In the genomic region with DNA sequence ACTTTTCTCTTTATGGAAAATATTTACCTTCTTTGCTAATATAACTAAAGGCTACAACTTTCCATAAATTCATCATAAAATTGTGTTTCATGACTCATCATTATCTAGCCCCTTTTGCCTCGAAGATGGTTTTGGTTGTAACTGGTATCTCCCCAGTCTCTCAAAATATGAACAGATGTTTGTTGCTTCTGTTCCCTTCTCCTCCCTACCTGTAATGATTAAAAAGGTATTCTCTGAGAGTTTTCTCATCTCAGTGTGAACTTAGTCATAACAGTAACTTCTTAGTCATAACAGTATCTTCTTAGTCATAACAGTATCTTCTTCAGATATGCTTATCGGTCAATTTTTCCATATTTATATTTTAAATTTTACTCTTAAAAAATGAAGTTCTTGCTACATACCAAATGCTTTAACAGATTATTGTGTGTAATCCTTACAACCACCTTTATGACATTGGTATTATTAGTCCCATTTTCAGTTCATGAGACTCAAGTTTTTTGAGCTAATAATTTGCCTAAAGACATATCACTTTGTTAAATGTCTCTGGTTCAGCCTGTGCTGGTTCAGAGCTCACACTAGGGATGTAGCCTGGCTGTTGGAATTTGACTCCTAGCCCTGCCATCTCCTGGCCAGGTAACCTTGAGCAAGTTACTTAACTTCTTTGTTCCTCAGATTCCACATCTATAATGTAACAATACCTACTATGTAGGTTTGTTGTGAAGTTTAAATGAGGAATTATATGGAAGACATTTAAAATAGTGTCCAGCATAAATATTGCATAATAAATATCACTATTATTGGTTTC, we compare ENCODE assay signal across 10 cellular contexts. TPM values are rescaled to one million over a fixed set of nuclear protein-coding genes. Genes with fewer than 3 reads are reported as not detected.
A peak's percentile ranks its signal among the peaks of the same experiment; 100 is the strongest.
DNase-seq lines count a peak whose midpoint lies in the region; ATAC-seq and TF ChIP-seq lines count a peak whose summit lies in the region.
"Had no signal": no experiment of that assay in that cellular context is flagged by ENCODE, and none has a peak within 500 bp of the region (broad histone marks: within the 10 kb centered on the region; RNA-seq: fewer than 3 reads in every experiment).

No MANE protein-coding gene starts in this region.

- H3K4me1 ChIP-seq in foreskin keratinocyte (peaks cover 3% of the 10 kb centered on the region), upper lobe of right lung (no peaks in the 10 kb centered on the region)

- DNase-seq in foreskin keratinocyte (peak; percentile 40 to 51), GF-D8 (lab: John Stamatoyannopoulos, UW) (no peak), upper lobe of right lung (no peak)
- DNase-seq in CD4-positive, alpha-beta T cell, result no peak
- DNase-seq: esophagus squamous epithelium; Right ventricle myocardium superior; stimulated activated CD4-positive, alpha-beta T cell treated with anti-CD3 and anti-CD28 coated beads, Interleukin-12 subunit alpha, Interleukin-12 subunit beta, amount 100 ng/mL, for 4 hours had no signal

- no peaks in the 10 kb centered on the region for H3K36me3 Mint-ChIP-seq in CD4-positive, alpha-beta T cell (ENCODE audit: low read depth)

- no peak overlapping the region for H3K4me3 ChIP-seq in upper lobe of right lung
- H3K4me3 ChIP-seq: esophagus squamous epithelium had no signal

- CTCF ChIA-PET in CD4-positive, alpha-beta T cell (lab: Charles Lee), result no interaction called here

- ATAC-seq in GM18870 (IDR thresholded peaks at IDR 0.05; ENCODE audit: unreplicated experiment), result peak; percentile 92
- peak; percentile 93 for ATAC-seq in GM21576 (IDR thresholded peaks at IDR 0.05; ENCODE audit: unreplicated experiment)
- ATAC-seq in HG03342 (IDR thresholded peaks at IDR 0.05; ENCODE audit: unreplicated experiment), result peak; percentile 93
- peak; percentile 97 for ATAC-seq in foreskin keratinocyte
- no peak for ATAC-seq in CD4-positive, alpha-beta T cell (ENCODE audit: poor library complexity)
- no peak for ATAC-seq in upper lobe of right lung

- no peaks in the 10 kb centered on the region for H3K36me3 ChIP-seq in upper lobe of right lung
- H3K36me3 ChIP-seq: esophagus squamous epithelium had no signal

- no peaks in the 10 kb centered on the region for H3K9me3 Mint-ChIP-seq in CD4-positive, alpha-beta T cell

- H3K9me3 ChIP-seq in CD4-positive, alpha-beta T cell (ENCODE audit: control insufficient read depth, low read length), result no peaks in the 10 kb centered on the region
- no peaks in the 10 kb centered on the region for H3K9me3 ChIP-seq in upper lobe of right lung
- H3K9me3 ChIP-seq: esophagus squamous epithelium had no signal

- no peak for TF ChIP-seq CTCF in foreskin keratinocyte (conservative IDR thresholded peaks at IDR 0.05)
- TF ChIP-seq CTCF in CD4-positive, alpha-beta T cell (IDR thresholded peaks at IDR 0.05), result no peak
- TF ChIP-seq CTCF in upper lobe of right lung (IDR thresholded peaks at IDR 0.05), result no peak

- no peaks in the 10 kb centered on the region for H3K27me3 Mint-ChIP-seq in CD4-positive, alpha-beta T cell

- intact Hi-C loops in CD4-positive, alpha-beta T cell (cut with DNase I, micrococcal nuclease), result no loop called here
- intact Hi-C loops in upper lobe of right lung (cut with DNase I), result no loop called here

- H3K27me3 ChIP-seq in foreskin keratinocyte (no peaks in the 10 kb centered on the region), upper lobe of right lung (no peaks in the 10 kb centered on the region)
- no peaks in the 10 kb centered on the region for H3K27me3 ChIP-seq in CD4-positive, alpha-beta T cell (ENCODE audit: control insufficient read depth, insufficient read depth, low read length)
- H3K27me3 ChIP-seq: esophagus squamous epithelium had no signal

- H3K27ac Mint-ChIP-seq in CD4-positive, alpha-beta T cell, result no peak overlapping the region

- POLR2A ChIA-PET in CD4-positive, alpha-beta T cell (lab: Charles Lee), result no interaction called here

- peak overlapping the region; percentile 44 for H3K27ac ChIP-seq in foreskin keratinocyte
- H3K27ac ChIP-seq in CD4-positive, alpha-beta T cell (ENCODE audit: low read depth, low read length), result no peak overlapping the region
- H3K27ac ChIP-seq in upper lobe of right lung, result no peak overlapping the region
- H3K27ac ChIP-seq: esophagus squamous epithelium had no signal

- H3K4me1 Mint-ChIP-seq in CD4-positive, alpha-beta T cell (ENCODE audit: low read depth), result no peaks in the 10 kb centered on the region

- no peak overlapping the region for H3K4me3 Mint-ChIP-seq in CD4-positive, alpha-beta T cell

RNA-seq across cellular contexts. Expression of gene ATP1B1, which starts 32.6 kb away (rescaled TPM):
- 35.8 and 36.3 TPM in 2 replicates for total RNA-seq in foreskin keratinocyte
- 18.8 and 20.0 TPM in 2 replicates for polyA plus RNA-seq in foreskin keratinocyte
- 1 to 10 TPM; 3.5 to 4.5 TPM for total RNA-seq in CD4-positive, alpha-beta T cell
- total RNA-seq in upper lobe of right lung, result 192 TPM

Comparison
In these comparisons a context has a peak if more than half of its experiments do, and no peak if none do; other contexts are left out.
1. ATAC-seq: peak in GM18870 (single experiment), GM21576 (single experiment), HG03342 (single experiment) and foreskin keratinocyte (single experiment); none in CD4-positive, alpha-beta T cell (single experiment) and upper lobe of right lung (single experiment).
2. DNase-seq: peak in foreskin keratinocyte (2 of 2); none in GF-D8 (single experiment), CD4-positive, alpha-beta T cell (0 of 10) and upper lobe of right lung (single experiment).